16 cellular contexts compared by ENCODE assay signal in genomic region chr2:240394549-240394948, GRCh38. TPM values are rescaled to one million over a fixed set of nuclear protein-coding genes. Genes with fewer than 3 reads are reported as not detected.
DNase-seq lines count a peak whose midpoint lies in the region; ATAC-seq and TF ChIP-seq lines count a peak whose summit lies in the region.
"Had no signal": no experiment of that assay in that cellular context is flagged by ENCODE, and none has a peak within 500 bp of the region (broad histone marks: within the 10 kb centered on the region; RNA-seq: fewer than 3 reads in every experiment).

No MANE protein-coding gene starts in this region.

- H3K27me3 ChIP-seq in WERI-Rb-1 (ENCODE audit: insufficient read depth, low read depth, severe bottlenecking) (no peaks in the 10 kb centered on the region), tibial artery (no peaks in the 10 kb centered on the region)

- no peaks in the 10 kb centered on the region for H3K9me3 Mint-ChIP-seq in natural killer cell
- H3K9me3 Mint-ChIP-seq: CD4-positive, CD25-positive, alpha-beta regulatory T cell; IgD-negative memory B cell had no signal

- peaks cover 7 to 9% of the 10 kb centered on the region in 2 donors for H3K4me1 Mint-ChIP-seq in natural killer cell
- H3K4me1 Mint-ChIP-seq: IgD-negative memory B cell had no signal

- intact Hi-C loops in natural killer cell (cut with micrococcal nuclease) (no loop called here), tibial artery (cut with DNase I; ENCODE audit: low total_unique reads) (no loop called here)

- H3K27me3 Mint-ChIP-seq in natural killer cell (ENCODE audit: low read depth in 2 of 2) = no peaks in the 10 kb centered on the region
- H3K27me3 Mint-ChIP-seq: CD4-positive, CD25-positive, alpha-beta regulatory T cell had no signal

- no peak overlapping the region for H3K27ac ChIP-seq in WERI-Rb-1
- H3K27ac ChIP-seq in coronary artery = no peak overlapping the region
- H3K27ac ChIP-seq in tibial artery = no peak overlapping the region

- no peaks in the 10 kb centered on the region for H3K36me3 Mint-ChIP-seq in natural killer cell
- H3K36me3 Mint-ChIP-seq: CD4-positive, CD25-positive, alpha-beta regulatory T cell; IgD-negative memory B cell had no signal

- H3K4me3 Mint-ChIP-seq in natural killer cell = no peak overlapping the region
- H3K4me3 Mint-ChIP-seq: CD4-positive, CD25-positive, alpha-beta regulatory T cell; IgD-negative memory B cell had no signal

- no peaks in the 10 kb centered on the region for H3K9me3 ChIP-seq in WERI-Rb-1 (ENCODE audit: severe bottlenecking)
- H3K9me3 ChIP-seq in tibial artery = no peaks in the 10 kb centered on the region

- H3K4me3 ChIP-seq in WERI-Rb-1 (ENCODE audit: low read depth, low read length) = no peak overlapping the region
- H3K4me3 ChIP-seq in coronary artery = no peak overlapping the region
- H3K4me3 ChIP-seq in tibial artery = no peak overlapping the region

- H3K27ac Mint-ChIP-seq in natural killer cell = no peak overlapping the region
- H3K27ac Mint-ChIP-seq: IgD-negative memory B cell had no signal

- no peaks in the 10 kb centered on the region for H3K4me1 ChIP-seq in tibial artery

- DNase-seq in WERI-Rb-1 (peak; percentile 3), coronary artery (ENCODE audit: low spot score) (peak; percentile 69), natural killer cell (peak; percentile 11), tibial artery (peak; percentile 8 to 53), NCI-H510A (lab: John Stamatoyannopoulos, UW) (no peak), hippocampal formation (lab: John Stamatoyannopoulos, UW) (no peak), cortex of kidney (lab: John Stamatoyannopoulos, UW) (no peak)
- DNase-seq: CD4-positive, CD25-positive, alpha-beta regulatory T cell; NCI-H1105; NCI-H146; NCI-H2029 treated with DMSO at 0.1 percent for 48 hours; NCI-H345; NCI-H524 treated with DMSO at 0.1 percent for 48 hours; NCI-H82 had no signal

- TF ChIP-seq CTCF in WERI-Rb-1 (IDR thresholded peaks at IDR 0.05; ENCODE audit: low read depth, low read length) (no peak), coronary artery (IDR thresholded peaks at IDR 0.05) (no peak), natural killer cell (IDR thresholded peaks at IDR 0.05) (no peak), tibial artery (IDR thresholded peaks at IDR 0.05) (no peak)

- no peaks in the 10 kb centered on the region for H3K36me3 ChIP-seq in WERI-Rb-1
- no peaks in the 10 kb centered on the region for H3K36me3 ChIP-seq in tibial artery

- ATAC-seq in natural killer cell = no peak
- ATAC-seq: Panc1 had no signal

RNA-seq across cellular contexts. Expression of gene GPC1, which starts 40.9 kb away (rescaled TPM):
- total RNA-seq in natural killer cell = 1 to 10 TPM in 1 of 3 donors, under 1 TPM in 2; 0.79 to 1.4 (median 0.94) TPM

Comparison
In these comparisons a context has a peak if more than half of its experiments do, and no peak if none do; other contexts are left out.
1. DNase-seq: peak in WERI-Rb-1 (single experiment), coronary artery (single experiment), natural killer cell (single experiment) and tibial artery (2 of 2); none in NCI-H510A (single experiment), hippocampal formation (0 of 2) and cortex of kidney (single experiment).